Comparison of ENCODE assay signal across 7 cellular contexts in the genomic region with DNA sequence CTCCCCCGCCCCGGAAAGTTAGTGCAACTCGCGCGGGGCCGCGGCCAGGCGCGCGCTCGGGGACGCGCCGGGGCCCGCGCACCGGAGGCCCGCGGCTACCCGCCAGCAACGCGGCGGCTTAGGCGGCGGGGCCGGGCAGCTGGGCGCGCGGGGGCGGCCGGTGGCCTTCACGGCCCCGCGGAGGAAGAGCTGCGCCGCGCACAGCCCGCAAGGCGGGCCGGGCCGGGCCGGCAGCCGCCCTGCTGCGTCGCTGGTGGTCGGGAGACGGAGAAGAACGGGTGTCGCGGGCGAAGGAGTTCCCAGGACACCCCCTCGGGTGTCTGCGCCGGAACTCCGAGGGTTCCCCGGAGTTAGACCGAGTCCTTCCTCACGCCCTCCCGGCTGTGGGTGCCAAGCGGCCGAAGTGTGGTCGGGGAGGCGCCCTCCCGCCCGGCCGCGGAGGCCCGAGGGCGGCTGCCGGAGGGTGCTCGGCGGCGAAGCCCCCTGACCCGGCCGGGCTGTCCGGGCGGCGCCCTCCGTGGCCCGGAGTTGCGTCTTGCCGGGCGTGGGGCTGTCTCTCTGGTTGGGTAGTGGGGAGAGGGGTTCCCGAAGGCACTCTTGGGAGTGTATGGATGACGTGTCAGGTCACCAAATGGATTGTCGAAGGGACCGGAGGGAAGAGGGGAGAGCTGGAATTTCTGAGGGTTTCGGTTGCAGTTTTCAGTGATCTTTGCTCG. TPM values are rescaled to one million over a fixed set of nuclear protein-coding genes. Genes with fewer than 3 reads are reported as not detected.
A peak's percentile ranks its signal among the peaks of the same experiment; 100 is the strongest.
DNase-seq lines count a peak whose midpoint lies in the region; ATAC-seq and TF ChIP-seq lines count a peak whose summit lies in the region.

No MANE protein-coding gene starts in this region.

- H4K20me1 ChIP-seq in SU-DHL-6 (ENCODE audit: low read depth, low read length), result no peaks in the 10 kb centered on the region

- H3K9me2 ChIP-seq in SU-DHL-6 (replicated peaks; ENCODE audit: insufficient read depth, low read length), result no peaks in the 10 kb centered on the region

- DNase-seq in H4 (ENCODE audit: low spot score) (peak; percentile 88), MG63 (peak; percentile 56), T47D (ENCODE audit: low read depth in 1 of 2, low spot score in 1 of 2) (peak; percentile 13 to 82), gastrocnemius medialis (peak; percentile 43 to 62)

- intact Hi-C loops in gastrocnemius medialis (cut with DNase I; ENCODE audit: low total_unique reads), result loop anchor here (1.0 to 10.0 kb wide), 5 partner anchors 24 to 322 kb away; a partner anchor contains a TSS

- H3K9ac ChIP-seq in SU-DHL-6 (ENCODE audit: low read length), result peak overlapping the region; percentile 78
- H3K9ac ChIP-seq in iPS-18a (ENCODE audit: low read length), result peak overlapping the region; percentile 79

- peak overlapping the region; percentile 78 for H2AFZ ChIP-seq in SU-DHL-6 (ENCODE audit: low read depth, low read length, severe bottlenecking)

- H3K4me3 ChIP-seq in MG63, result peak overlapping the region; percentile 58
- H3K4me3 ChIP-seq in SU-DHL-6 (ENCODE audit: insufficient read depth, low read length, poor library complexity, severe bottlenecking), result peak overlapping the region; percentile 89
- peak overlapping the region; percentile 86 for H3K4me3 ChIP-seq in iPS-18a (ENCODE audit: low read length)
- peak overlapping the region; percentile 74 to 88 (median 83) for H3K4me3 ChIP-seq in gastrocnemius medialis

- H3K79me2 ChIP-seq in SU-DHL-6 (ENCODE audit: insufficient read depth, low read length), result no peaks in the 10 kb centered on the region

- H3F3A ChIP-seq in SU-DHL-6 (ENCODE audit: insufficient read depth), result peaks cover 9% of the 10 kb centered on the region; the same call in 1 of the 2 replicates

- H3K36me3 ChIP-seq in MG63 (no peaks in the 10 kb centered on the region), SU-DHL-6 (ENCODE audit: low read length) (no peaks in the 10 kb centered on the region; the same call in 1 of the 2 replicates), iPS-18a (ENCODE audit: control insufficient read depth, low read depth, low read length) (no peaks in the 10 kb centered on the region), gastrocnemius medialis (no peaks in the 10 kb centered on the region)

- TF ChIP-seq POLR2A in GM10847 (IDR thresholded peaks at IDR 0.05; ENCODE audit: extremely low read depth, insufficient read length) (peak; percentile 19), gastrocnemius medialis (IDR thresholded peaks at IDR 0.05) (peak; percentile 68 to 79)

- H3K4me2 ChIP-seq in SU-DHL-6 (ENCODE audit: low read depth, low read length, poor library complexity, severe bottlenecking), result peak overlapping the region; percentile 90

- in situ Hi-C loops in T47D (cut with HindIII; ENCODE audit: low pct_unique_long_range_greater_than_20kb, low sequenced_read_pairs) (no loop called here), gastrocnemius medialis (cut with MboI; ENCODE audit: low sequenced_read_pairs in 4 of 4) (loop anchor here in 1 of 4 donors (10.0 kb wide), 1 partner anchor 89 kb away; a partner anchor contains a TSS)

- no peaks in the 10 kb centered on the region for H3K27me3 ChIP-seq in MG63
- no peaks in the 10 kb centered on the region for H3K27me3 ChIP-seq in SU-DHL-6 (ENCODE audit: low read length)
- H3K27me3 ChIP-seq in iPS-18a (ENCODE audit: control insufficient read depth, insufficient read depth, low read length), result peaks cover 5% of the 10 kb centered on the region
- no peaks in the 10 kb centered on the region for H3K27me3 ChIP-seq in gastrocnemius medialis

- peak; percentile 82 to 86 for ATAC-seq in gastrocnemius medialis

- H3K4me1 ChIP-seq in iPS-18a (ENCODE audit: control insufficient read depth, low read depth, low read length) (peaks cover 18% of the 10 kb centered on the region), gastrocnemius medialis (peaks cover 29 to 33% of the 10 kb centered on the region in 2 donors)

- H3K27ac ChIP-seq in SU-DHL-6 (ENCODE audit: low read depth, low read length), result peak overlapping the region; percentile 54
- H3K27ac ChIP-seq in iPS-18a (ENCODE audit: low read length), result no peak overlapping the region
- peak overlapping the region; percentile 94 to 98 (median 96) for H3K27ac ChIP-seq in gastrocnemius medialis

- TF ChIP-seq CTCF in SU-DHL-6 (IDR thresholded peaks at IDR 0.05; ENCODE audit: insufficient read depth, low read length, poor library complexity, severe bottlenecking), result no peak
- TF ChIP-seq CTCF in gastrocnemius medialis (IDR thresholded peaks at IDR 0.05 in 4 of 5, conservative IDR thresholded peaks at IDR 0.05 in 1 of 5), result no peak

- H3K9me3 ChIP-seq in MG63, result no peaks in the 10 kb centered on the region
- no peaks in the 10 kb centered on the region for H3K9me3 ChIP-seq in SU-DHL-6 (ENCODE audit: insufficient read depth, low read length)
- H3K9me3 ChIP-seq in iPS-18a (ENCODE audit: control insufficient read depth, low read depth, low read length), result no peaks in the 10 kb centered on the region
- no peaks in the 10 kb centered on the region for H3K9me3 ChIP-seq in gastrocnemius medialis

RNA-seq across cellular contexts. Expression of a gene that starts 0.6 kb away (rescaled TPM):
- total RNA-seq in H4 (2014; rRNA removed; shearing (Covaris generic)), result 23.0 and 27.6 TPM in 2 replicates
- 13.7 and 14.4 TPM in 2 replicates for total RNA-seq in MG63 (2014; rRNA removed; shearing (Covaris generic); ENCODE audit: low replicate concordance)
- 10 to 100 TPM in 3 of 4 donors, 1 to 10 TPM in 1; 5.5 to 14.5 (median 11.9) TPM for total RNA-seq in gastrocnemius medialis
